1 cellular context compared by ENCODE assay signal in the genomic region with DNA sequence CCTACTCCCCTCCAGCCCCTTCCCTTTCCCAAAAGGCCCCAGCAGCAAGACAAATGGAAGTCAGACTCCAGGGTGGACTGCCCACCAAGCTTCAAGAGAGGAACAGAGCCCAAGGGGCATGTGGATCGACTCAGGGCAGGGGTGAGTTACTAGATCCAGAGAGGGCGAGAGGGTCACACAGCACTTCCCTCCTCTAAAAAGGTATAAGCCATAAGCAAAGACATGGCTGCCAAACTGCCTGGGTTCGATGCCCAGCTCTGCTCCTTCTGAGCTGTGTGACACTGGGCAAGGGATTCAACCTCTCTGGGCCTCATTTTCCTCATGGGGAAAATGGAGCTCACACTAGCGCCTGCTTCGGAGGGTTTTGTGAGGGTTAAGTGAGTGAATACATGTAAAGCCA.
TF ChIP-seq lines count a peak whose summit lies in the region.

No MANE protein-coding gene starts in this region.

TF ChIP-seq in GM23338, 12 proteins besides CTCF, POLR2A, EP300 and RAD21 (continued from another document):
- TF ChIP-seq, protein P1, sequence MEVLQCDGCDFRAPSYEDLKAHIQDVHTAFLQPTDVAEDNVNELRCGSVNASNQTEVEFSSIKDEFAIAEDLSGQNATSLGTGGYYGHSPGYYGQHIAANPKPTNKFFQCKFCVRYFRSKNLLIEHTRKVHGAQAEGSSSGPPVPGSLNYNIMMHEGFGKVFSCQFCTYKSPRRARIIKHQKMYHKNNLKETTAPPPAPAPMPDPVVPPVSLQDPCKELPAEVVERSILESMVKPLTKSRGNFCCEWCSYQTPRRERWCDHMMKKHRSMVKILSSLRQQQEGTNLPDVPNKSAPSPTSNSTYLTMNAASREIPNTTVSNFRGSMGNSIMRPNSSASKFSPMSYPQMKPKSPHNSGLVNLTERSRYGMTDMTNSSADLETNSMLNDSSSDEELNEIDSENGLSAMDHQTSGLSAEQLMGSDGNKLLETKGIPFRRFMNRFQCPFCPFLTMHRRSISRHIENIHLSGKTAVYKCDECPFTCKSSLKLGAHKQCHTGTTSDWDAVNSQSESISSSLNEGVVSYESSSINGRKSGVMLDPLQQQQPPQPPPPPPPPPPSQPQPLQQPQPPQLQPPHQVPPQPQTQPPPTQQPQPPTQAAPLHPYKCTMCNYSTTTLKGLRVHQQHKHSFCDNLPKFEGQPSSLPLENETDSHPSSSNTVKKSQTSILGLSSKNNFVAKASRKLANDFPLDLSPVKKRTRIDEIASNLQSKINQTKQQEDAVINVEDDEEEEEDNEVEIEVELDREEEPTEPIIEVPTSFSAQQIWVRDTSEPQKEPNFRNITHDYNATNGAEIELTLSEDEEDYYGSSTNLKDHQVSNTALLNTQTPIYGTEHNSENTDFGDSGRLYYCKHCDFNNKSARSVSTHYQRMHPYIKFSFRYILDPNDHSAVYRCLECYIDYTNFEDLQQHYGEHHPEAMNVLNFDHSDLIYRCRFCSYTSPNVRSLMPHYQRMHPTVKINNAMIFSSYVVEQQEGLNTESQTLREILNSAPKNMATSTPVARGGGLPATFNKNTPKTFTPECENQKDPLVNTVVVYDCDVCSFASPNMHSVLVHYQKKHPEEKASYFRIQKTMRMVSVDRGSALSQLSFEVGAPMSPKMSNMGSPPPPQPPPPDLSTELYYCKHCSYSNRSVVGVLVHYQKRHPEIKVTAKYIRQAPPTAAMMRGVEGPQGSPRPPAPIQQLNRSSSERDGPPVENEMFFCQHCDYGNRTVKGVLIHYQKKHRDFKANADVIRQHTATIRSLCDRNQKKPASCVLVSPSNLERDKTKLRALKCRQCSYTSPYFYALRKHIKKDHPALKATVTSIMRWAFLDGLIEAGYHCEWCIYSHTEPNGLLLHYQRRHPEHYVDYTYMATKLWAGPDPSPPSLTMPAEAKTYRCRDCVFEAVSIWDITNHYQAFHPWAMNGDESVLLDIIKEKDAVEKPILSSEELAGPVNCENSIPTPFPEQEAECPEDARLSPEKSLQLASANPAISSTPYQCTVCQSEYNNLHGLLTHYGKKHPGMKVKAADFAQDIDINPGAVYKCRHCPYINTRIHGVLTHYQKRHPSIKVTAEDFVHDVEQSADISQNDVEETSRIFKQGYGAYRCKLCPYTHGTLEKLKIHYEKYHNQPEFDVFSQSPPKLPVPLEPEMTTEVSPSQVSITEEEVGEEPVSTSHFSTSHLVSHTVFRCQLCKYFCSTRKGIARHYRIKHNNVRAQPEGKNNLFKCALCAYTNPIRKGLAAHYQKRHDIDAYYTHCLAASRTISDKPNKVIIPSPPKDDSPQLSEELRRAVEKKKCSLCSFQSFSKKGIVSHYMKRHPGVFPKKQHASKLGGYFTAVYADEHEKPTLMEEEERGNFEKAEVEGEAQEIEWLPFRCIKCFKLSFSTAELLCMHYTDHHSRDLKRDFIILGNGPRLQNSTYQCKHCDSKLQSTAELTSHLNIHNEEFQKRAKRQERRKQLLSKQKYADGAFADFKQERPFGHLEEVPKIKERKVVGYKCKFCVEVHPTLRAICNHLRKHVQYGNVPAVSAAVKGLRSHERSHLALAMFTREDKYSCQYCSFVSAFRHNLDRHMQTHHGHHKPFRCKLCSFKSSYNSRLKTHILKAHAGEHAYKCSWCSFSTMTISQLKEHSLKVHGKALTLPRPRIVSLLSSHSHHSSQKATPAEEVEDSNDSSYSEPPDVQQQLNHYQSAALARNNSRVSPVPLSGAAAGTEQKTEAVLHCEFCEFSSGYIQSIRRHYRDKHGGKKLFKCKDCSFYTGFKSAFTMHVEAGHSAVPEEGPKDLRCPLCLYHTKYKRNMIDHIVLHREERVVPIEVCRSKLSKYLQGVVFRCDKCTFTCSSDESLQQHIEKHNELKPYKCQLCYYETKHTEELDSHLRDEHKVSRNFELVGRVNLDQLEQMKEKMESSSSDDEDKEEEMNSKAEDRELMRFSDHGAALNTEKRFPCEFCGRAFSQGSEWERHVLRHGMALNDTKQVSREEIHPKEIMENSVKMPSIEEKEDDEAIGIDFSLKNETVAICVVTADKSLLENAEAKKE (CRISPR knock-in tag; IDR thresholded peaks at IDR 0.05): no peak
- TF ChIP-seq POLR2AphosphoS5 (IDR thresholded peaks at IDR 0.05; ENCODE audit: low read depth) (no peak), STAT1 (IDR thresholded peaks at IDR 0.05; ENCODE audit: unreplicated experiment) (no peak), CREB1 (CRISPR knock-in tag; IDR thresholded peaks at IDR 0.05; ENCODE audit: low read depth) (no peak), NANOG (IDR thresholded peaks at IDR 0.05; ENCODE audit: borderline replicate concordance) (no peak), ZNF114 (CRISPR knock-in tag; IDR thresholded peaks at IDR 0.05) (no peak), ZNF331 (CRISPR knock-in tag; IDR thresholded peaks at IDR 0.05; ENCODE audit: low read depth) (no peak)
- TF ChIP-seq, protein P2, sequence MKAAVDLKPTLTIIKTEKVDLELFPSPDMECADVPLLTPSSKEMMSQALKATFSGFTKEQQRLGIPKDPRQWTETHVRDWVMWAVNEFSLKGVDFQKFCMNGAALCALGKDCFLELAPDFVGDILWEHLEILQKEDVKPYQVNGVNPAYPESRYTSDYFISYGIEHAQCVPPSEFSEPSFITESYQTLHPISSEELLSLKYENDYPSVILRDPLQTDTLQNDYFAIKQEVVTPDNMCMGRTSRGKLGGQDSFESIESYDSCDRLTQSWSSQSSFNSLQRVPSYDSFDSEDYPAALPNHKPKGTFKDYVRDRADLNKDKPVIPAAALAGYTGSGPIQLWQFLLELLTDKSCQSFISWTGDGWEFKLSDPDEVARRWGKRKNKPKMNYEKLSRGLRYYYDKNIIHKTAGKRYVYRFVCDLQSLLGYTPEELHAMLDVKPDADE (IDR thresholded peaks at IDR 0.05): no peak
